In the genomic region with DNA sequence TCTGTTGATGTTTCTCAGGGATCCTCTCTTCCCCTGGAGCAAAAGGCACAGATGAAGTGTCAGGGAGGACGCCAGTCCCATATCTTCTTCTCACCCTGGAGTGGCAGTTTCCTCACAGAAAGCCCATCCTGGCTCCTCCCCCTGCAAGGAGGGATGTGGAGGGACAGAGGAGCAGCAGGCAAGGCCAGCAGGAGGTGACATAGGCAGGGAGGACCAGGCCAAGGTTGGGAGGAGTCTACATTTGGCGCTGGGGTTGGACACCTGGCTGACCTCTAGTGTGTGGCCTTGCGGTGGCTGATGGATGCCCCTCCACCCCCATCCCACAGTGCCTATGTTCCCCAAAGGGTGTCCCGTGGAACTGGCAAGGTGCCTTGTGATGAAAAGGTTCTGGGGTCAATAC, we compare ENCODE assay signal across 1 cellular context.
TF ChIP-seq lines count a peak whose summit lies in the region.

No MANE protein-coding gene starts in this region.

TF ChIP-seq in IMR-90, 13 proteins besides CTCF, POLR2A, EP300 and RAD21 (continued from another document):
- TF ChIP-seq, protein P1, sequence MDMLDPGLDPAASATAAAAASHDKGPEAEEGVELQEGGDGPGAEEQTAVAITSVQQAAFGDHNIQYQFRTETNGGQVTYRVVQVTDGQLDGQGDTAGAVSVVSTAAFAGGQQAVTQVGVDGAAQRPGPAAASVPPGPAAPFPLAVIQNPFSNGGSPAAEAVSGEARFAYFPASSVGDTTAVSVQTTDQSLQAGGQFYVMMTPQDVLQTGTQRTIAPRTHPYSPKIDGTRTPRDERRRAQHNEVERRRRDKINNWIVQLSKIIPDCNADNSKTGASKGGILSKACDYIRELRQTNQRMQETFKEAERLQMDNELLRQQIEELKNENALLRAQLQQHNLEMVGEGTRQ (IDR thresholded peaks at IDR 0.05; ENCODE audit: low read depth, low read length): no peak
- TF ChIP-seq CHD1 (IDR thresholded peaks at IDR 0.05; ENCODE audit: low read depth, low read length): no peak
- no peak for TF ChIP-seq CEBPB (IDR thresholded peaks at IDR 0.05; ENCODE audit: low read depth, low read length)
TF ChIP-seq in IMR-90: peak in this region for 0.
